In genomic region chr2:156189584-156189983, GRCh38 we compare ENCODE assay signal across 13 cellular contexts.
"Had no signal": no experiment of that assay in that cellular context is flagged by ENCODE, and none has a peak within 500 bp of the region (broad histone marks: within the 10 kb centered on the region; RNA-seq: fewer than 3 reads in every experiment).

No MANE protein-coding gene starts in this region.

- H3K4me3 ChIP-seq: body of pancreas, coronary artery, esophagus squamous epithelium, pancreas, tibial nerve had no signal

- H3K27me3 ChIP-seq: body of pancreas, esophagus squamous epithelium, pancreas, tibial nerve had no signal

- FAIRE-seq: pancreas had no signal

- H3K27ac ChIP-seq: body of pancreas, coronary artery, pancreas, tibial nerve had no signal

- H3K36me3 ChIP-seq: esophagus squamous epithelium, pancreas, tibial nerve had no signal

- H3K9me3 ChIP-seq: body of pancreas, esophagus squamous epithelium, pancreas, tibial nerve had no signal

- ATAC-seq: activated CD4-positive, CD25-positive, alpha-beta regulatory T cell treated with anti-CD3 and anti-CD28 coated beads, Interleukin-2, amount 50 U/mL, for 24 hours; body of pancreas; stimulated activated memory B cell treated with anti-CD40 and anti-IgM and Interleukin-4, amounts not matched to agents 10 μg/mL and 1 μg/mL and 100 μg/mL, for 72 hours had no signal

- DNase-seq: activated naive CD8-positive, alpha-beta T cell treated with anti-CD3 and anti-CD28 coated beads for 36 hours; amygdala; body of pancreas; caudate nucleus; esophagus squamous epithelium; hypothalamus; naive B cell; pancreas; stimulated activated CD4-positive, alpha-beta T cell treated with anti-CD3 and anti-CD28 coated beads, Interleukin-2, amount 100 ng/mL, for 48 hours had no signal
